In genomic region chr2:180033993-180034894, GRCh38 we compare ENCODE assay signal across 10 cellular contexts. TPM values are rescaled to one million over a fixed set of nuclear protein-coding genes. Genes with fewer than 3 reads are reported as not detected.
DNase-seq lines count a peak whose midpoint lies in the region; ATAC-seq and TF ChIP-seq lines count a peak whose summit lies in the region.
"Had no signal": no experiment of that assay in that cellular context is flagged by ENCODE, and none has a peak within 500 bp of the region (broad histone marks: within the 10 kb centered on the region; RNA-seq: fewer than 3 reads in every experiment).

No MANE protein-coding gene starts in this region.

- no peaks in the 10 kb centered on the region for H3K9me3 ChIP-seq in MM.1S (replicated peaks; ENCODE audit: insufficient read depth, low read length)

- in situ Hi-C loops in G401 (cut with HindIII; ENCODE audit: low sequenced_read_pairs) = no loop called here

- TF ChIP-seq CTCF in MM.1S (IDR thresholded peaks at IDR 0.05; ENCODE audit: low read length) = no peak

- peaks cover 29% of the 10 kb centered on the region for H3K4me1 ChIP-seq in MM.1S (ENCODE audit: low read length)

- no peaks in the 10 kb centered on the region for H4K20me1 ChIP-seq in MM.1S (ENCODE audit: insufficient read depth, low read length)

- H2AFZ ChIP-seq in MM.1S (ENCODE audit: low read length) = peak overlapping the region; percentile 72

- no peaks in the 10 kb centered on the region for H3K9me2 ChIP-seq in MM.1S (replicated peaks; ENCODE audit: insufficient read depth, low read length)

- no peak overlapping the region for H3K4me3 ChIP-seq in MM.1S (ENCODE audit: low read length)

- 0 out of 2 replicates have a peak, but pooled peaks cover 6% of the 10 kb centered on the region for H3F3A ChIP-seq in MM.1S (ENCODE audit: insufficient read depth, low read length)

- peak overlapping the region; percentile 69; the same call in 1 of the 2 replicates for H3K27ac ChIP-seq in MM.1S (ENCODE audit: low read length)

- H3K9ac ChIP-seq in MM.1S (ENCODE audit: low read length) = no peak overlapping the region

- H3K27me3 ChIP-seq in MM.1S (replicated peaks; ENCODE audit: insufficient read depth, low read length) = no peaks in the 10 kb centered on the region

- no peak for ATAC-seq in HG02840 (IDR thresholded peaks at IDR 0.05; ENCODE audit: low FRiP score, unreplicated experiment)
- ATAC-seq: activated CD4-positive, CD25-positive, alpha-beta regulatory T cell treated with anti-CD3 and anti-CD28 coated beads, Interleukin-2, amount 50 U/mL, for 24 hours had no signal

- DNase-seq in DMS153 treated with DMSO at 0.1 percent for 48 hours (lab: John Stamatoyannopoulos, UW; ENCODE audit: unreplicated experiment) (peak; percentile 60), MM.1S (peak; percentile 75), SW480 (ENCODE audit: low spot score) (peak; percentile 7), kidney glomerular epithelial cell (lab: John Stamatoyannopoulos, UW) (peak; percentile 5), epidermal melanocyte (ENCODE audit: insufficient read length, low spot score) (no peak), G401 (ENCODE audit: low spot score) (no peak)
- DNase-seq in activated T-cell treated with anti-CD3 and anti-CD28 coated beads, Interleukin-2, amount 50 U/mL, for 48 hours = no peak
- DNase-seq: midbrain had no signal

- peak overlapping the region; percentile 31 for H3K4me2 ChIP-seq in MM.1S (ENCODE audit: low read depth, low read length)

- no peaks in the 10 kb centered on the region for H3K36me3 ChIP-seq in MM.1S (replicated peaks; ENCODE audit: insufficient read depth, low read length)

- H3K79me2 ChIP-seq in MM.1S (ENCODE audit: low read length) = no peaks in the 10 kb centered on the region

RNA-seq across cellular contexts. Expression of gene CWC22, which starts 27.1 kb away (rescaled TPM):
- 5.7 and 13.2 TPM in 2 replicates for total RNA-seq in G401 (2014; rRNA removed; shearing (Covaris generic))

Comparison
In these comparisons a context has a peak if more than half of its experiments do, and no peak if none do; other contexts are left out.
1. DNase-seq: peak in DMS153 treated with DMSO at 0.1 percent for 48 hours (single experiment), MM.1S (single experiment), SW480 (single experiment) and kidney glomerular epithelial cell (single experiment); none in epidermal melanocyte (single experiment), activated T-cell treated with anti-CD3 and anti-CD28 coated beads, Interleukin-2, amount 50 U/mL, for 48 hours (0 of 2) and G401 (single experiment).